In the genomic region with DNA sequence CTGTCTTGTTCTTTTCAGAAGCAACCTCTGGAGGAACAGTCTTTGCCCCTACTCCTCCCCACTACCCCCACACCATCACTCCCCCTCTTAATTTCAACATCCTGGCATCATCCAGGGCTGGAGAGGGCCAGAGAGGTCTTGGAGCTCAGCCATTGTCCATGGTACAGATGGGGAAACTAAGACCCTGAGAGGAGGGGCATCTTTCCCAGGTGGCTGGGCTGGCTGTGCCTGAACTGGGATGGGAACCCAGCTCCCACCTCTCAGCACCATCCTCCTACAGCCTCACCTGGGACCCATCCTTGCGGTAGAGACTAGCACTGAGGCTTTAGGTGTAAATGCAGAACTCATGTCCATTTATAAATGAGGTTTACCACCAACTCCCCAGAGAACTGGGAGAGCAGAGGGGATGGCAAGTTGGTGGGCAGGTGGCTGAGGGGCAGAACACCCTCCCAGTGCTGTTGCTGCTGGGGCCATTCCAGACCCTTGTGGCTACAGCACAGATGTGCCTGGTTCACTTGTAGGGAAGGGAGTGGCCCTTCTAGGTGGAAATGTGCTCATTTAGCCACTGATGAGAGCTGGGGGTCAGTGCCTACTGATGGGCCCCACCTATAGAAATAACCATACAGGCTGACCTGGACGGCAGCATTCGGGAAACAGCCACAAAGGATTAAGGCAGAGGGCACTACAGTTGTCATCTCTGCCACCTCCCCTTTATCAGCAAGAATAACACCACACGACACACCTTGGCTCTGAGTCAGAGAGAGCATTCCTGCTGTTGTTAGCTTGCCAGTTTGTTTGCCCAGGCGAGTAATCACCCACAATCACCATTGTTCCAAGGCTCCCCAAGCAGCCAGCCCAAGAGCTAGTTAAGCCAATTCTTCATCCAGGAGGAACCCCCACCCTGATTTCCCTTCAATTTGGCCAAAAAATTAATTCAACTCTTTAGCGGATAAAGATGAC, we compare ENCODE assay signal across 11 cellular contexts. TPM values are rescaled to one million over a fixed set of nuclear protein-coding genes. Genes with fewer than 3 reads are reported as not detected.
DNase-seq lines count a peak whose midpoint lies in the region; ATAC-seq and TF ChIP-seq lines count a peak whose summit lies in the region.
"Had no signal": no experiment of that assay in that cellular context is flagged by ENCODE, and none has a peak within 500 bp of the region (broad histone marks: within the 10 kb centered on the region; RNA-seq: fewer than 3 reads in every experiment).

No MANE protein-coding gene starts in this region.

- H3K27me3 ChIP-seq in esophagus squamous epithelium (peaks cover 0 to 38% (median 0%) of the 10 kb centered on the region in 4 donors), muscle layer of duodenum (ENCODE audit: low read depth, low read length) (peaks cover 23% of the 10 kb centered on the region)

- DNase-seq in COLO668 (lab: John Stamatoyannopoulos, UW; ENCODE audit: unreplicated experiment) = peak; percentile 58
- DNase-seq in NCI-H226 = peak; percentile 46
- no peak for DNase-seq in esophagus squamous epithelium (lab: John Stamatoyannopoulos, UW)
- no peak for DNase-seq in activated T-cell treated with anti-CD3 and anti-CD28 coated beads, Interleukin-2, amount 50 U/mL, for 48 hours
- DNase-seq in central memory CD4-positive, alpha-beta T cell = no peak
- no peak for DNase-seq in stimulated activated CD4-positive, alpha-beta T cell treated with anti-CD3 and anti-CD28 coated beads, Interleukin-12 subunit alpha, Interleukin-12 subunit beta, amount 100 ng/mL, for 4 hours
- DNase-seq: GF-D8, NCI-H2171, occipital lobe had no signal

- TF ChIP-seq POLR2A in esophagus squamous epithelium (IDR thresholded peaks at IDR 0.05) = no peak

- H3K4me3 ChIP-seq in esophagus squamous epithelium (peak overlapping the region in 1 of 4 donors; percentile 69), muscle layer of duodenum (ENCODE audit: low read depth in 1 of 2, low read length in 2 of 2) (no peak overlapping the region)

- ATAC-seq in HG02981 (IDR thresholded peaks at IDR 0.05; ENCODE audit: unreplicated experiment) = no peak

- H3K4me1 ChIP-seq in esophagus squamous epithelium (peaks cover 17 to 49% (median 23%) of the 10 kb centered on the region in 3 donors), muscle layer of duodenum (ENCODE audit: control insufficient read depth in 1 of 2, insufficient read depth in 2 of 2, low read length in 2 of 2) (peaks cover 0 to 17% of the 10 kb centered on the region in 2 donors)

- H3K9me3 ChIP-seq in esophagus squamous epithelium (peaks cover 0 to 17% (median 17%) of the 10 kb centered on the region in 3 donors), muscle layer of duodenum (ENCODE audit: control insufficient read depth in 1 of 2, low read length in 2 of 2) (peaks cover 10 to 13% of the 10 kb centered on the region in 2 donors)

- H3K36me3 ChIP-seq in esophagus squamous epithelium (no peaks in the 10 kb centered on the region), muscle layer of duodenum (ENCODE audit: control insufficient read depth in 1 of 2, insufficient read depth in 2 of 2, low read length in 2 of 2) (peaks cover 0 to 3% of the 10 kb centered on the region in 2 donors)

- intact Hi-C loops in esophagus squamous epithelium (cut with DNase I) = no loop called here

- WGBS in esophagus squamous epithelium, 2 donors = 41 to 76% methylated on average over 4 to 5 of the region's 6 CpGs

- H3K27ac ChIP-seq in esophagus squamous epithelium = peak overlapping the region; percentile 56 to 87 (median 70)
- H3K27ac ChIP-seq in muscle layer of duodenum (ENCODE audit: low read length) = peak overlapping the region; percentile 26

- no peak for TF ChIP-seq CTCF in esophagus squamous epithelium (IDR thresholded peaks at IDR 0.05)

RNA-seq across cellular contexts. Expression of a gene that starts 2.1 kb away (rescaled TPM):
- 10 to 100 TPM in 2 of 4 donors, 1 to 10 TPM in 2; 1.8 to 10.5 (median 7.6) TPM for total RNA-seq in esophagus squamous epithelium

Comparison
In these comparisons a context has a peak if more than half of its experiments do, and no peak if none do; other contexts are left out.
1. DNase-seq: peak in COLO668 (single experiment) and NCI-H226 (single experiment); none in esophagus squamous epithelium (single experiment), activated T-cell treated with anti-CD3 and anti-CD28 coated beads, Interleukin-2, amount 50 U/mL, for 48 hours (0 of 2), central memory CD4-positive, alpha-beta T cell (single experiment) and stimulated activated CD4-positive, alpha-beta T cell treated with anti-CD3 and anti-CD28 coated beads, Interleukin-12 subunit alpha, Interleukin-12 subunit beta, amount 100 ng/mL, for 4 hours (single experiment).